ENCODE assay signal across 24 cellular contexts in the genomic region with DNA sequence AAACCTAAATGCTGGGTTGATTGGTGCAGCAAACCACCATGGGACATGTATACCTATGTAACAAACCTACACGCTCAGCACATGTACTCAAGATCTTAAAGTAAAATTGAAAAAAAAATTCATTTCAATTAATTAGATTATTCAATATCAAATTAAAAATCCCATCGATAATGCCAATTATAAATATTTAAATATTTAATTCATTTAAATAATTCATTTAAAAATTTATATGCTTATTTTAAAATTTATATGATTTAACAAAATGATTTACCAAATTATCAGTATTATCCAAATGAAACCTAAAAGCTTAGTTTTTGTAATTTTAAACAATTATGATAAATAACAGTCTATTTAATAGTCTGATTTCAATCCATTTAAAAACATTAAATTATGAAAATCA.
DNase-seq lines count a peak whose midpoint lies in the region; ATAC-seq, FAIRE-seq and TF ChIP-seq lines count a peak whose summit lies in the region.
"Had no signal": no experiment of that assay in that cellular context is flagged by ENCODE, and none has a peak within 500 bp of the region (broad histone marks: within the 10 kb centered on the region; RNA-seq: fewer than 3 reads in every experiment).

No MANE protein-coding gene starts in this region.

- FAIRE-seq in G401.6 (lab: Jason Lieb, UNC) (peak; percentile 86), endometrium (lab: Jason Lieb, UNC) (peak; percentile 51), pancreas (lab: Jason Lieb, UNC) (peak; percentile 71)
- FAIRE-seq: GM12891, GM19239, H1 had no signal

- POLR2A ChIA-PET in WTC11 (lab: Charles Lee): no interaction called here

- H3K9me3 ChIP-seq in pancreas: no peaks in the 10 kb centered on the region
- H3K9me3 ChIP-seq: BLaER1, Caco-2 had no signal

- intact Hi-C loops in pancreas (cut with DNase I): no loop called here

- peaks cover 33% of the 10 kb centered on the region for H3K27me3 Mint-ChIP-seq in WTC11 (ENCODE audit: low read depth)
- H3K27me3 Mint-ChIP-seq: B cell; CD4-positive, CD25-positive, alpha-beta regulatory T cell had no signal

- no peak for DNase-seq in WTC11 (ENCODE audit: low spot score)
- no peak for DNase-seq in pancreas
- DNase-seq in cerebellum (ENCODE audit: low spot score): no peak
- no peak for DNase-seq in AG20443 (ENCODE audit: low spot score)
- no peak for DNase-seq in anterior cingulate cortex (lab: John Stamatoyannopoulos, UW)
- DNase-seq in coronary artery (ENCODE audit: low spot score): no peak
- DNase-seq: 8988T; Caco-2; CD4-positive, CD25-positive, alpha-beta regulatory T cell; CD8-positive, alpha-beta T cell; DMS153; EL; GF-D8; GM23248; H9 had no signal

- WGBS in pancreas, 2 donors: 87 to 88% methylated on average over 2 of the region's 2 CpGs

- H3K4me3 ChIP-seq in pancreas: no peak overlapping the region
- no peak overlapping the region for H3K4me3 ChIP-seq in coronary artery
- H3K4me3 ChIP-seq: BLaER1, GM23248 had no signal

- no peak overlapping the region for H3K27ac ChIP-seq in pancreas
- no peak overlapping the region for H3K27ac ChIP-seq in coronary artery
- H3K27ac ChIP-seq: BLaER1, C4-2B, GM23248 had no signal

- ATAC-seq in WTC11 (no peak), pancreas (no peak)
- ATAC-seq: CD8-positive, alpha-beta T cell; HCT116 had no signal

- TF ChIP-seq CTCF in WTC11 (IDR thresholded peaks at IDR 0.05) (no peak), pancreas (IDR thresholded peaks at IDR 0.05) (no peak), coronary artery (IDR thresholded peaks at IDR 0.05) (no peak)

- no peaks in the 10 kb centered on the region for H3K27me3 ChIP-seq in pancreas
- H3K27me3 ChIP-seq: BLaER1 had no signal

- H3K36me3 Mint-ChIP-seq in WTC11: peaks cover 15% of the 10 kb centered on the region
- H3K36me3 Mint-ChIP-seq: CD4-positive, CD25-positive, alpha-beta regulatory T cell; CD8-positive, alpha-beta T cell had no signal

- no peak overlapping the region for H3K4me3 Mint-ChIP-seq in WTC11
- H3K4me3 Mint-ChIP-seq: B cell; CD4-positive, CD25-positive, alpha-beta regulatory T cell; CD8-positive, alpha-beta T cell; H9 had no signal

- no peaks in the 10 kb centered on the region for H3K4me1 ChIP-seq in pancreas
- H3K4me1 ChIP-seq: BLaER1, Caco-2 had no signal

- CTCF ChIA-PET in WTC11 (lab: Charles Lee): no interaction called here

- H3K4me1 Mint-ChIP-seq in WTC11: no peaks in the 10 kb centered on the region
- H3K4me1 Mint-ChIP-seq: B cell; CD4-positive, CD25-positive, alpha-beta regulatory T cell; H9 had no signal

- H3K9me3 Mint-ChIP-seq in WTC11: peaks cover 31% of the 10 kb centered on the region

- no peak overlapping the region for H3K27ac Mint-ChIP-seq in WTC11
- H3K27ac Mint-ChIP-seq: B cell; CD4-positive, CD25-positive, alpha-beta regulatory T cell; CD8-positive, alpha-beta T cell; H9 had no signal

- H3K36me3 ChIP-seq in pancreas: no peaks in the 10 kb centered on the region
- H3K36me3 ChIP-seq: BLaER1 had no signal

TF ChIP-seq in WTC11, 78 proteins besides CTCF, POLR2A, EP300 and RAD21:
- peak; percentile 94 for TF ChIP-seq HMGA2 (CRISPR knock-in tag; IDR thresholded peaks at IDR 0.05)
- no peak for TF ChIP-seq JUN (CRISPR knock-in tag; IDR thresholded peaks at IDR 0.05)
